Comparison of ENCODE assay signal across 9 cellular contexts in the genomic region with DNA sequence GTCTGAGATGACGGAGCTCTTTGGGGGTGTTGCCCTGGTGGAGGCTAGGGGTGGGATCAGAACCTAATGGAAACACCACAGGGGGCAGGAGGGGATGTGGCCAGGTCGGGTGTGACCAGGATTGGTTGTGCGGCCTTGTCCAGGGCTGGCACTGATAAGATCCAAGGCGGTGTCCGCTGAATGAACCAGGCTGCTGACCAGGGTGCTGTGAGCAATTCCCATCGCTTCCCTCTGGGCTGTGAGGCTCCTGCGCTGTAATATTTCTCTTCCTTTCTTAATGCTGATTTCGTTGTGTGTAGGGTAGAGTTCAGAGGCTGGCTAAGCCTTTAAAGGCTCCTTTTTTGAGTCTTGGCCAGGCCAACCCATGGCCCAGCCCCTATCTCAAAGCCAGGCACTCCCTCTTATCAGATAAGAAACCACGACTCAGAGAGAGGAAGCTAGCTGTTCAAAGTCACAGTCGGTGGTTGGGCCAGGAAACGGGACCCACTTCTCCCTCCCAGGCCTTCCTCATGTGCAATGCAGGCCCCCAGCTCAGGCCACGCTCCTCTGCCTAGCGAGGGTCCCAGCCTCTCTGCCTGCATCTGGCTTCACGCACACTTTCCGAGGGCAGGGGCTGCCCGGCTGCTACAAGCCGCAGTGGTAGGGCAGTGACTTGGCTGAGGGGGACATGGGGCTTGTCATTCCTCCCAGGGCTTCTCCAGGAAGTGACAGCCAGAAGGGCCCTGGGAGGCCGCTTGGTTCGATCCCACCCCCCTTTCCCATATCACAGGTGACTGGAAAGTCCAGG. TPM values are rescaled to one million over a fixed set of nuclear protein-coding genes. Genes with fewer than 3 reads are reported as not detected.
DNase-seq lines count a peak whose midpoint lies in the region; ATAC-seq and TF ChIP-seq lines count a peak whose summit lies in the region.
"Had no signal": no experiment of that assay in that cellular context is flagged by ENCODE, and none has a peak within 500 bp of the region (broad histone marks: within the 10 kb centered on the region; RNA-seq: fewer than 3 reads in every experiment).

No MANE protein-coding gene starts in this region.

- peak overlapping the region; percentile 30; the same call in 1 of the 2 replicates for H3K4me3 ChIP-seq in PC-9
- H3K4me3 ChIP-seq in mucosa of descending colon = no peak overlapping the region
- H3K4me3 ChIP-seq: SK-N-MC had no signal

- H3K36me3 ChIP-seq in PC-9 (ENCODE audit: low read depth) (no peaks in the 10 kb centered on the region), mucosa of descending colon (ENCODE audit: low read depth) (no peaks in the 10 kb centered on the region)

- no peaks in the 10 kb centered on the region for H3K79me2 ChIP-seq in PC-9 (ENCODE audit: low read depth)

- DNase-seq in CD4-positive, alpha-beta T cell = peak; percentile 31 to 60 (median 48)
- DNase-seq in PC-9 (peak; percentile 63 to 96), mucosa of descending colon (peak; percentile 77 to 80 (median 78)), NCI-H526 treated with DMSO at 0.1 percent for 48 hours (lab: John Stamatoyannopoulos, UW) (no peak), NCI-H446 treated with DMSO at 0.1 percent for 48 hours (lab: John Stamatoyannopoulos, UW) (no peak)
- peak; percentile 49 for DNase-seq in activated naive CD4-positive, alpha-beta T cell treated with Interleukin-2 at 50 U/mL for 16 hours

- H3K4me1 ChIP-seq in PC-9 (replicated peaks; ENCODE audit: insufficient read depth) (peaks cover 72% of the 10 kb centered on the region), mucosa of descending colon (ENCODE audit: low read depth) (peaks cover 39% of the 10 kb centered on the region)

- no peak overlapping the region for H2AFZ ChIP-seq in PC-9

- intact Hi-C loops in CD4-positive, alpha-beta T cell (cut with DNase I, micrococcal nuclease) = no loop called here
- intact Hi-C loops in PC-9 (cut with micrococcal nuclease; ENCODE audit: unreplicated experiment) (no loop called here), mucosa of descending colon (cut with DNase I, micrococcal nuclease) (no loop called here)

- no TSS peak for BruUV-seq in PC-9 (replicated peaks; lab: Mats Ljungman, UMichigan)

- ATAC-seq in CD4-positive, alpha-beta T cell (ENCODE audit: poor library complexity) = peak; percentile 87
- ATAC-seq in mucosa of descending colon (peak; percentile 90), HG02970 (IDR thresholded peaks at IDR 0.05; ENCODE audit: low FRiP score, unreplicated experiment) (no peak), GM19328 (IDR thresholded peaks at IDR 0.05; ENCODE audit: unreplicated experiment) (no peak)

- H3K4me1 Mint-ChIP-seq in CD4-positive, alpha-beta T cell (ENCODE audit: low read depth) = peaks cover 57% of the 10 kb centered on the region

- H3K27me3 ChIP-seq in CD4-positive, alpha-beta T cell (ENCODE audit: control insufficient read depth, insufficient read depth, low read length) = no peaks in the 10 kb centered on the region
- no peaks in the 10 kb centered on the region for H3K27me3 ChIP-seq in PC-9 (ENCODE audit: insufficient read depth, low read depth)

- H3K4me2 ChIP-seq in PC-9 = peak overlapping the region; percentile 72

- H3K27ac ChIP-seq in CD4-positive, alpha-beta T cell (ENCODE audit: low read depth, low read length) = no peak overlapping the region
- H3K27ac ChIP-seq in PC-9 = peak overlapping the region; percentile 90
- H3K27ac ChIP-seq: SK-N-MC had no signal

- H3K27me3 Mint-ChIP-seq in CD4-positive, alpha-beta T cell = no peaks in the 10 kb centered on the region

- no peaks in the 10 kb centered on the region for H3K9me3 ChIP-seq in CD4-positive, alpha-beta T cell (ENCODE audit: control insufficient read depth, low read length)
- H3K9me3 ChIP-seq in PC-9 (ENCODE audit: insufficient read depth, low read depth) (no peaks in the 10 kb centered on the region), mucosa of descending colon (no peaks in the 10 kb centered on the region)

- no peaks in the 10 kb centered on the region for H3K36me3 Mint-ChIP-seq in CD4-positive, alpha-beta T cell (ENCODE audit: low read depth)

- no peaks in the 10 kb centered on the region for H4K20me1 ChIP-seq in PC-9 (ENCODE audit: insufficient read depth)

- POLR2A ChIA-PET in CD4-positive, alpha-beta T cell (lab: Charles Lee) = interaction anchor here (0.8 to 3.8 kb wide), 3 partner anchors 12 to 25 kb away, joined by 3 to 35 read pairs (median 5); partner anchors contain the start of gene FOSL2
- POLR2A ChIA-PET in PC-9 (lab: Charles Lee; ENCODE audit: unreplicated experiment) = interaction anchor here (0.6 kb wide), 1 partner anchor 568 kb away, joined by 4 read pairs; no protein-coding TSS in a partner anchor

- H3K4me3 Mint-ChIP-seq in CD4-positive, alpha-beta T cell = peak overlapping the region; percentile 90

- peaks cover 47% of the 10 kb centered on the region for H3F3A ChIP-seq in PC-9 (ENCODE audit: insufficient read depth, low read depth)

- no peak for TF ChIP-seq CTCF in CD4-positive, alpha-beta T cell (IDR thresholded peaks at IDR 0.05)
- no peak for TF ChIP-seq CTCF in PC-9 (conservative IDR thresholded peaks at IDR 0.05)
- no peak for TF ChIP-seq CTCF in mucosa of descending colon (IDR thresholded peaks at IDR 0.05)

- H3K9me2 ChIP-seq in PC-9 (ENCODE audit: insufficient read depth) = no peaks in the 10 kb centered on the region

- H3K27ac Mint-ChIP-seq in CD4-positive, alpha-beta T cell = peak overlapping the region; percentile 43

- no peaks in the 10 kb centered on the region for H3K9me3 Mint-ChIP-seq in CD4-positive, alpha-beta T cell

- CTCF ChIA-PET in CD4-positive, alpha-beta T cell (lab: Charles Lee) = no interaction called here
- CTCF ChIA-PET in PC-9 (lab: Charles Lee) = no interaction called here

RNA-seq across cellular contexts. Expression of gene FOSL2, which starts 26.0 kb away (rescaled TPM):
- total RNA-seq in CD4-positive, alpha-beta T cell = 100 to 1,000 TPM; 152 to 155 TPM
- total RNA-seq in PC-9 (2021) (46.0 and 60.0 TPM in 2 replicates), mucosa of descending colon (100 to 1,000 TPM; 160 to 166 (median 162) TPM)

Comparison
In these comparisons a context has a peak if more than half of its experiments do, and no peak if none do; other contexts are left out.
1. ATAC-seq: peak in CD4-positive, alpha-beta T cell (single experiment) and mucosa of descending colon (single experiment); none in HG02970 (single experiment) and GM19328 (single experiment).
2. DNase-seq: peak in CD4-positive, alpha-beta T cell (10 of 10), PC-9 (2 of 2), activated naive CD4-positive, alpha-beta T cell treated with Interleukin-2 at 50 U/mL for 16 hours (single experiment) and mucosa of descending colon (3 of 3); none in NCI-H526 treated with DMSO at 0.1 percent for 48 hours (single experiment) and NCI-H446 treated with DMSO at 0.1 percent for 48 hours (single experiment).